ENCODE assay signal across 8 cellular contexts in genomic region chr3:39178553-39178952, GRCh38.
DNase-seq lines count a peak whose midpoint lies in the region; ATAC-seq and TF ChIP-seq lines count a peak whose summit lies in the region.

No MANE protein-coding gene starts in this region.

- H3K9me3 ChIP-seq in ES-I3 (ENCODE audit: control insufficient read depth, insufficient read depth, low read length) (no peaks in the 10 kb centered on the region), SK-N-MC (ENCODE audit: low read depth, low read length) (no peaks in the 10 kb centered on the region)

- H3K4me3 ChIP-seq in SK-N-MC (peak overlapping the region; percentile 76), fibroblast of pulmonary artery (replicated peaks; ENCODE audit: low read depth, low read length) (peak overlapping the region; percentile 41), retinal pigment epithelial cell (ENCODE audit: low read length) (peak overlapping the region; percentile 62)

- no peaks in the 10 kb centered on the region for H3K36me3 ChIP-seq in ES-I3 (ENCODE audit: insufficient read depth, low read length)
- H3K36me3 ChIP-seq in SK-N-MC (ENCODE audit: insufficient read depth, low read length) = no peaks in the 10 kb centered on the region

- H3K27ac ChIP-seq in SK-N-MC = no peak overlapping the region

- DNase-seq in SK-N-MC (ENCODE audit: low read depth, low spot score) = no peak
- peak; percentile 63 for DNase-seq in fibroblast of pulmonary artery (ENCODE audit: low read depth)
- DNase-seq in retinal pigment epithelial cell (ENCODE audit: low read depth) = no peak
- DNase-seq in HPDE6-E6E7 (ENCODE audit: extremely low spot score) = no peak
- DNase-seq in NCI-H446 treated with DMSO at 0.1 percent for 48 hours (lab: John Stamatoyannopoulos, UW) = no peak

- H3K4me1 ChIP-seq in ES-I3 (ENCODE audit: insufficient read depth, low read length) = peaks cover 19% of the 10 kb centered on the region

- TF ChIP-seq CTCF in fibroblast of pulmonary artery (IDR thresholded peaks at IDR 0.05; ENCODE audit: low read length, missing control alignments) (no peak), retinal pigment epithelial cell (conservative IDR thresholded peaks at IDR 0.05; ENCODE audit: low read depth, low read length) (no peak)

- ATAC-seq in GM21526 (IDR thresholded peaks at IDR 0.05; ENCODE audit: low FRiP score, unreplicated experiment) = no peak
- no peak for ATAC-seq in HG03565 (IDR thresholded peaks at IDR 0.05; ENCODE audit: unreplicated experiment)

- H3K9ac ChIP-seq in ES-I3 (ENCODE audit: low read depth, low read length) (peak overlapping the region; percentile 63; the same call in 1 of the 2 replicates), SK-N-MC (ENCODE audit: insufficient read length) (peak overlapping the region; percentile 57)
